In genomic region chr2:222795671-222796357, GRCh38 we compare ENCODE assay signal across 15 cellular contexts.
A peak's percentile ranks its signal among the peaks of the same experiment; 100 is the strongest.
DNase-seq lines count a peak whose midpoint lies in the region; ATAC-seq, FAIRE-seq and TF ChIP-seq lines count a peak whose summit lies in the region.
"Had no signal": no experiment of that assay in that cellular context is flagged by ENCODE, and none has a peak within 500 bp of the region (broad histone marks: within the 10 kb centered on the region; RNA-seq: fewer than 3 reads in every experiment).

No MANE protein-coding gene starts in this region.

- no peaks in the 10 kb centered on the region for H3K79me2 ChIP-seq in K562 (ENCODE audit: control insufficient read depth, insufficient read depth, low read length)
- no peaks in the 10 kb centered on the region for H3K79me2 ChIP-seq in smooth muscle cell (ENCODE audit: low read depth)

- POLR2A ChIA-PET in K562 (lab: Yijun Ruan, JAX) = interaction anchor here (0.6 kb wide), 1 partner anchor 51 kb away, joined by 3 read pairs; no protein-coding TSS in a partner anchor

- TF ChIP-seq POLR2A in K562 (conservative IDR thresholded peaks at IDR 0.05) (no peak), right lobe of liver (IDR thresholded peaks at IDR 0.05) (no peak)

- in situ Hi-C loops in K562 (cut with MboI) = no loop called here

- H3K9me1 ChIP-seq in K562 (ENCODE audit: control insufficient read depth, insufficient read depth, low read length) = no peaks in the 10 kb centered on the region

- no peaks in the 10 kb centered on the region for H3K9me3 Mint-ChIP-seq in HFFc6
- H3K9me3 Mint-ChIP-seq: naive thymus-derived CD4-positive, alpha-beta T cell; stimulated activated memory B cell treated with anti-CD40 and anti-IgM and Interleukin-4, amounts not matched to agents 10 μg/mL and 1 μg/mL and 100 μg/mL, for 72 hours had no signal

- TF ChIP-seq CTCF in LNCaP clone FGC (IDR thresholded peaks at IDR 0.05; ENCODE audit: control insufficient read depth, extremely low read depth, insufficient read depth) (no peak), K562 (IDR thresholded peaks at IDR 0.05 in 2 of 3, conservative IDR thresholded peaks at IDR 0.05 in 1 of 3; ENCODE audit: insufficient read depth in 2 of 3, low read depth in 1 of 3, low read length in 3 of 3) (no peak), right lobe of liver (IDR thresholded peaks at IDR 0.05) (no peak), smooth muscle cell (IDR thresholded peaks at IDR 0.05; ENCODE audit: borderline replicate concordance, insufficient read depth, poor library complexity, severe bottlenecking) (no peak), HFFc6 (IDR thresholded peaks at IDR 0.05) (no peak)

- intact Hi-C loops in K562 (cut with micrococcal nuclease) = loop anchor here (5.0 kb wide), 2 partner anchors 89 to 106 kb away; no protein-coding TSS in a partner anchor
- intact Hi-C loops in right lobe of liver (cut with DNase I) = loop anchor here in 1 of 2 donors (10.0 kb wide), 1 partner anchor 69 kb away; the partner anchor contains the start of gene ACSL3

- H3K27ac Mint-ChIP-seq in HFFc6 = no peak overlapping the region
- H3K27ac Mint-ChIP-seq: naive thymus-derived CD4-positive, alpha-beta T cell; stimulated activated memory B cell treated with anti-CD40 and anti-IgM and Interleukin-4, amounts not matched to agents 10 μg/mL and 1 μg/mL and 100 μg/mL, for 72 hours had no signal

- DNase-seq in LNCaP clone FGC (ENCODE audit: low read depth) = peak; percentile 88
- no peak for DNase-seq in K562 (ENCODE audit: extremely low read depth in 1 of 4, low spot score in 3 of 4)
- DNase-seq in right lobe of liver = no peak
- no peak for DNase-seq in smooth muscle cell (lab: John Stamatoyannopoulos, UW; ENCODE audit: unreplicated experiment)
- DNase-seq in NCI-H128 (lab: John Stamatoyannopoulos, UW; ENCODE audit: unreplicated experiment) = no peak
- no peak for DNase-seq in HFFc6
- DNase-seq: activated CD4-positive, CD25-positive, alpha-beta regulatory T cell treated with anti-CD3 and anti-CD28 coated beads, Interleukin-2, amount 50 U/mL, for 72 hours; naive thymus-derived CD4-positive, alpha-beta T cell; NCI-H2171 had no signal

- H3K4me3 Mint-ChIP-seq in HFFc6 = no peak overlapping the region
- H3K4me3 Mint-ChIP-seq: naive thymus-derived CD4-positive, alpha-beta T cell; stimulated activated memory B cell treated with anti-CD40 and anti-IgM and Interleukin-4, amounts not matched to agents 10 μg/mL and 1 μg/mL and 100 μg/mL, for 72 hours had no signal

- H3K36me3 ChIP-seq in K562 (ENCODE audit: control insufficient read depth, insufficient read depth, low read length) (no peaks in the 10 kb centered on the region), right lobe of liver (no peaks in the 10 kb centered on the region), smooth muscle cell (ENCODE audit: low read depth) (no peaks in the 10 kb centered on the region)
- H3K36me3 ChIP-seq: BLaER1, tibial nerve had no signal

- no peaks in the 10 kb centered on the region for H3K27me3 Mint-ChIP-seq in HFFc6 (ENCODE audit: insufficient read depth)
- H3K27me3 Mint-ChIP-seq: stimulated activated memory B cell treated with anti-CD40 and anti-IgM and Interleukin-4, amounts not matched to agents 10 μg/mL and 1 μg/mL and 100 μg/mL, for 72 hours had no signal

- H4K20me1 ChIP-seq in K562 (replicated peaks; ENCODE audit: control insufficient read depth, insufficient read depth, low read length) (no peaks in the 10 kb centered on the region), smooth muscle cell (ENCODE audit: low read depth) (no peaks in the 10 kb centered on the region)
- H4K20me1 ChIP-seq: BLaER1 had no signal

- H3K9ac ChIP-seq in K562 (ENCODE audit: insufficient read depth in 1 of 2, low read depth in 2 of 2, low read length in 2 of 2) = no peak overlapping the region
- H3K9ac ChIP-seq in smooth muscle cell (ENCODE audit: low read depth) = no peak overlapping the region
- H3K9ac ChIP-seq: BLaER1 had no signal

- no peak overlapping the region for H3K27ac ChIP-seq in K562 (ENCODE audit: extremely low read depth, low read depth, low read length)
- H3K27ac ChIP-seq in right lobe of liver = peak overlapping the region; percentile 45 to 79 (median 54)
- H3K27ac ChIP-seq in smooth muscle cell (ENCODE audit: low read depth) = no peak overlapping the region
- H3K27ac ChIP-seq: BLaER1 had no signal

- H3K9me3 ChIP-seq in K562 (replicated peaks; ENCODE audit: control insufficient read depth, insufficient read depth, low read depth, low read length) (no peaks in the 10 kb centered on the region), right lobe of liver (no peaks in the 10 kb centered on the region), smooth muscle cell (replicated peaks; ENCODE audit: low read depth) (no peaks in the 10 kb centered on the region)
- H3K9me3 ChIP-seq: BLaER1, tibial nerve had no signal

- 53% methylated on average over 4 of the region's 5 CpGs for WGBS in K562 (ENCODE audit: insufficient coverage, low coverage, missing lambda C conversion rate)
- WGBS in right lobe of liver (ENCODE audit: insufficient coverage, low coverage, low lambda C conversion rate, missing lambda C conversion rate) = 56% methylated on average over 5 of the region's 5 CpGs
- WGBS in smooth muscle cell (ENCODE audit: low lambda C conversion rate) = 95% methylated on average over 5 of the region's 5 CpGs

- H3K4me3 ChIP-seq in LNCaP clone FGC (ENCODE audit: low read depth, low read length) (no peak overlapping the region), K562 (no peak overlapping the region), right lobe of liver (peak overlapping the region in 1 of 3 donors; percentile 15), smooth muscle cell (no peak overlapping the region)
- H3K4me3 ChIP-seq: BLaER1, tibial nerve had no signal

- BruUV-seq in K562 (replicated peaks; lab: Mats Ljungman, UMichigan) = no TSS peak

- H3K4me2 ChIP-seq in K562 (ENCODE audit: insufficient read depth, low read length) (no peak overlapping the region), smooth muscle cell (peak overlapping the region; percentile 13)
- H3K4me2 ChIP-seq: BLaER1 had no signal

- peaks cover 53% of the 10 kb centered on the region for H3K4me1 Mint-ChIP-seq in HFFc6 (ENCODE audit: low read depth)
- H3K4me1 Mint-ChIP-seq: stimulated activated memory B cell treated with anti-CD40 and anti-IgM and Interleukin-4, amounts not matched to agents 10 μg/mL and 1 μg/mL and 100 μg/mL, for 72 hours had no signal

- FAIRE-seq in K562 (lab: Jason Lieb, UNC) = no peak
- FAIRE-seq: colon had no signal

- CTCF ChIA-PET in K562 (lab: Yijun Ruan, JAX; ENCODE audit: low intra/inter-chr PET ratio) = no interaction called here

- ATAC-seq in K562 (no peak), right lobe of liver (peak; percentile 71 to 81 (median 76)), HG02852 (IDR thresholded peaks at IDR 0.05; ENCODE audit: unreplicated experiment) (no peak), HG03135 (IDR thresholded peaks at IDR 0.05; ENCODE audit: unreplicated experiment) (no peak)
- ATAC-seq: naive thymus-derived CD4-positive, alpha-beta T cell; stimulated activated memory B cell treated with anti-CD40 and anti-IgM and Interleukin-4, amounts not matched to agents 10 μg/mL and 1 μg/mL and 100 μg/mL, for 72 hours had no signal

- H3K4me1 ChIP-seq in K562 (replicated peaks in 1 of 2; ENCODE audit: control insufficient read depth in 2 of 2, insufficient read depth in 2 of 2, low read length in 2 of 2) (peaks cover 0 to 6% of the 10 kb centered on the region in 2 experiments; a peak in 4 of 5 replicates), right lobe of liver (peaks cover 0 to 46% (median 20%) of the 10 kb centered on the region in 4 donors), smooth muscle cell (ENCODE audit: low read depth) (peaks cover 12% of the 10 kb centered on the region)

- no peak for TF ChIP-seq RAD21 in K562 (CRISPR knock-in tag; conservative IDR thresholded peaks at IDR 0.05 in 1 of 2, IDR thresholded peaks at IDR 0.05 in 1 of 2)

- no peaks in the 10 kb centered on the region for H3F3A ChIP-seq in smooth muscle cell (ENCODE audit: low read depth)

- TF ChIP-seq EP300 in K562 (IDR thresholded peaks at IDR 0.05; ENCODE audit: low read length) = no peak

- no peaks in the 10 kb centered on the region for H3K36me3 Mint-ChIP-seq in HFFc6 (ENCODE audit: low read depth)
- H3K36me3 Mint-ChIP-seq: naive thymus-derived CD4-positive, alpha-beta T cell; stimulated activated memory B cell treated with anti-CD40 and anti-IgM and Interleukin-4, amounts not matched to agents 10 μg/mL and 1 μg/mL and 100 μg/mL, for 72 hours had no signal

- H3K27me3 ChIP-seq in K562 (ENCODE audit: control insufficient read depth in 2 of 2, insufficient read depth in 2 of 2, low read length in 2 of 2) (no peaks in the 10 kb centered on the region), right lobe of liver (no peaks in the 10 kb centered on the region), smooth muscle cell (ENCODE audit: low read depth) (no peaks in the 10 kb centered on the region)
- H3K27me3 ChIP-seq: BLaER1, tibial nerve had no signal

- H2AFZ ChIP-seq in K562 (ENCODE audit: low read depth, low read length) (peak overlapping the region; percentile 76; the same call in 1 of the 2 replicates), smooth muscle cell (ENCODE audit: low read depth) (no peak overlapping the region)

TF ChIP-seq in K562, 482 proteins besides CTCF, POLR2A, EP300 and RAD21:
- TF ChIP-seq C11orf30 (IDR thresholded peaks at IDR 0.05; ENCODE audit: low read depth) (peak; percentile 6; the same call in 1 of the 2 replicates), HMG20B (CRISPR knock-in tag; IDR thresholded peaks at IDR 0.05) (no peak)
TF ChIP-seq in K562: peak in this region for 1.

Comparison
In these comparisons a context has a peak if more than half of its experiments do, and no peak if none do; other contexts are left out.
1. ATAC-seq: peak in right lobe of liver (4 of 4); none in K562 (single experiment), HG02852 (single experiment) and HG03135 (single experiment).
2. H3K27ac ChIP-seq: peak in right lobe of liver (3 of 3); none in K562 (single experiment) and smooth muscle cell (single experiment).